Comparison of ENCODE assay signal across 1 cellular context in the genomic region with DNA sequence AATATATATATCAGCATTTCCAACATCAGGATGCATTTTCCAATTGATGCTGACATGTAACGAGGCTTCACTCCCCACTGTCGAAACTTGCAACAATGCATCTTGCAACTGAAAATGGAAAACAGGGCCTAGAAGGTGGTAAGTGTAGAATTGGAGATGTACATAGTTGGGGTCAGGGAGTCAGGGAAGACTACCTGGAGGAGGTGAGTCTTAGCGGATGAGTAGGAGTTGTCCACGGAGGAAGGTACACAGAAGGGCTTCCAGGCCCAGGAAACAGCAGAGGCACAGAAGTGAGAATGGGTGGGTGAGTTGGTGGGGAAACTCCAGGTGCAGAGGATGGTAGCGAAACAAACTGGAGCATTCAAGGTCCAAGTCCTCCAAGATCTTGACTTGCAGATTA.
TF ChIP-seq lines count a peak whose summit lies in the region.

No MANE protein-coding gene starts in this region.

TF ChIP-seq in H1, 55 proteins besides CTCF, POLR2A, EP300 and RAD21:
- TF ChIP-seq SIRT6 (IDR thresholded peaks at IDR 0.05; ENCODE audit: low read length): no peak
- no peak for TF ChIP-seq BRCA1 (IDR thresholded peaks at IDR 0.05; ENCODE audit: low read depth, low read length)
- no peak for TF ChIP-seq MAFK (IDR thresholded peaks at IDR 0.05; ENCODE audit: low read depth, low read length)
- TF ChIP-seq CBX5 (IDR thresholded peaks at IDR 0.05; ENCODE audit: low read depth, low read length): no peak
- TF ChIP-seq CHD2 (IDR thresholded peaks at IDR 0.05; ENCODE audit: low read length): no peak
- TF ChIP-seq PHF8 (conservative IDR thresholded peaks at IDR 0.05; ENCODE audit: low read depth, low read length): no peak
- no peak for TF ChIP-seq TAF1 (IDR thresholded peaks at IDR 0.05; ENCODE audit: low read depth, low read length)
- TF ChIP-seq TCF12 (IDR thresholded peaks at IDR 0.05; ENCODE audit: low read depth, low read length): no peak
- TF ChIP-seq, protein P1, sequence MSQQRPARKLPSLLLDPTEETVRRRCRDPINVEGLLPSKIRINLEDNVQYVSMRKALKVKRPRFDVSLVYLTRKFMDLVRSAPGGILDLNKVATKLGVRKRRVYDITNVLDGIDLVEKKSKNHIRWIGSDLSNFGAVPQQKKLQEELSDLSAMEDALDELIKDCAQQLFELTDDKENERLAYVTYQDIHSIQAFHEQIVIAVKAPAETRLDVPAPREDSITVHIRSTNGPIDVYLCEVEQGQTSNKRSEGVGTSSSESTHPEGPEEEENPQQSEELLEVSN (IDR thresholded peaks at IDR 0.05): no peak
- TF ChIP-seq BACH1 (IDR thresholded peaks at IDR 0.05; ENCODE audit: low read length): no peak
- no peak for TF ChIP-seq SUZ12 (IDR thresholded peaks at IDR 0.05; ENCODE audit: low read length)
- TF ChIP-seq EGR1 (IDR thresholded peaks at IDR 0.05; ENCODE audit: borderline replicate concordance, low read depth, low read length): no peak
- TF ChIP-seq EZH2 (IDR thresholded peaks at IDR 0.05; ENCODE audit: low read depth, low read length, severe bottlenecking): no peak
- TF ChIP-seq SRF (IDR thresholded peaks at IDR 0.05; ENCODE audit: low read depth, low read length): no peak
- TF ChIP-seq KDM5A (IDR thresholded peaks at IDR 0.05; ENCODE audit: low read length): no peak
- TF ChIP-seq KDM1A (IDR thresholded peaks at IDR 0.05; ENCODE audit: borderline replicate concordance, low read length): no peak
- no peak for TF ChIP-seq SIX5 (IDR thresholded peaks at IDR 0.05; ENCODE audit: low read depth, low read length)
- TF ChIP-seq CTBP2 (IDR thresholded peaks at IDR 0.05; ENCODE audit: borderline replicate concordance, insufficient read depth, insufficient read length, low read length): no peak
- TF ChIP-seq ZNF274 (IDR thresholded peaks at IDR 0.05; ENCODE audit: borderline replicate concordance, extremely low read depth, low read length): no peak
- TF ChIP-seq HDAC6 (IDR thresholded peaks at IDR 0.05; ENCODE audit: low read depth, low read length): no peak
